8 cellular contexts compared by ENCODE assay signal in the genomic region with DNA sequence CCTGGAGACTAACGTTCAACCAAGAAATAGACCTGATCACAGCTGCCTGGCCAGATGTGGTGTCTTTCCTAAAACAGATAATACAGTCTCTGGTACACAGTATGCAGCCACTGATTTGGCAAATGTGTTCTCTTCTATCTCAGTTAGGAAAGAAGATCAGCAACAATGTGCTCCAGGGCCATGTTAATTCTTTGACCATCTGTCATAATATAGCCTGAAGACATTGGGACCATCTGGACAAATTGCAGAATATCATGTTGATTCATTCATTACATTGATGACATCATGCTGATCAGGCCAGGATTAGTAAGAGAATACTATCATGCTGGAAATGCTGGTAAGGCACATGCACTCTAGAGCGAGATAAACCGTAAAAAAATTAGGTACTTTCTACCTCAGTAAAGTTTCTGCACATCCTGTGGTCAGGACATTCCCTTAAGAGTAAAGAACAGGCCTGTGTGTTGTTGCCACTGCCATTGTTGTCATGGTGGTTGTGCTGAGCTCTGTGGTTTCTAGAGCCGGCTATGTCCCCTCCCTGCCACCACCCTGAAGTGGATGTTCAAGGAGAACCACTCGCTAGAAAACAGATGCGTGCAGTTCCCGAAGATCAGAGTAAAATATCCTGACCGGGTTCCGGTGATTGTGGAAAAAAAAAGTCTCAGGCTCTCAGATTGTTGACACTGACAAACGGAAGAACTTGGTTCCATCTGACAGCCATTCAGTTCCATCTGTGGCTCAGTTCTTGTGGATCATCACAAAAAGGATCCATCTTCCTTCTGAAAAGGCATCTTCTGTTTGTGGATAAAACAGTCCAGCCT. TPM values are rescaled to one million over a fixed set of nuclear protein-coding genes. Genes with fewer than 3 reads are reported as not detected.
DNase-seq lines count a peak whose midpoint lies in the region; ATAC-seq, FAIRE-seq and TF ChIP-seq lines count a peak whose summit lies in the region.

No MANE protein-coding gene starts in this region.

- DNase-seq in GM12891 (ENCODE audit: insufficient read length, low spot score) = no peak
- peak; percentile 61 for DNase-seq in NCI-H146 (lab: John Stamatoyannopoulos, UW)
- DNase-seq in fibroblast of lung (ENCODE audit: low read depth in 2 of 2) = peak; percentile 30
- no peak for DNase-seq in upper lobe of right lung
- no peak for DNase-seq in nucleus accumbens (lab: John Stamatoyannopoulos, UW)
- DNase-seq in left colon = no peak
- DNase-seq in nephron progenitor cell = no peak

- H3K4me1 ChIP-seq in fibroblast of lung (ENCODE audit: control insufficient read depth, extremely low read depth, insufficient read depth, low read length) (peaks cover 4% of the 10 kb centered on the region), upper lobe of right lung (no peaks in the 10 kb centered on the region)

- intact Hi-C loops in upper lobe of right lung (cut with DNase I) = no loop called here
- intact Hi-C loops in left colon (cut with DNase I, micrococcal nuclease) = no loop called here

- no peak overlapping the region for H3K4me2 ChIP-seq in fibroblast of lung (ENCODE audit: extremely low read depth, insufficient read depth, low read length)

- H3K9me3 ChIP-seq in fibroblast of lung (ENCODE audit: control insufficient read depth, insufficient read depth, low read depth, low read length) (no peaks in the 10 kb centered on the region), upper lobe of right lung (no peaks in the 10 kb centered on the region)

- TF ChIP-seq POLR2A in GM12891 (IDR thresholded peaks at IDR 0.05; ENCODE audit: low read depth, low read length) = no peak

- H3K27me3 ChIP-seq in fibroblast of lung (ENCODE audit: control insufficient read depth, insufficient read depth, low read length) (no peaks in the 10 kb centered on the region), upper lobe of right lung (no peaks in the 10 kb centered on the region)

- FAIRE-seq in GM12891 (lab: Jason Lieb, UNC) = peak; percentile 65

- H3K4me3 ChIP-seq in fibroblast of lung (replicated peaks in 1 of 4; ENCODE audit: control extremely low read depth in 1 of 4, insufficient read depth in 1 of 4, low read depth in 3 of 4, low read length in 4 of 4) (no peak overlapping the region), upper lobe of right lung (no peak overlapping the region)

- H4K20me1 ChIP-seq in fibroblast of lung (ENCODE audit: control insufficient read depth, extremely low read depth, insufficient read depth, low read length) = no peaks in the 10 kb centered on the region

- no peaks in the 10 kb centered on the region for H3K9me3 Mint-ChIP-seq in nephron progenitor cell

- no peak for TF ChIP-seq CTCF in fibroblast of lung (conservative IDR thresholded peaks at IDR 0.05 in 1 of 2, IDR thresholded peaks at IDR 0.05 in 1 of 2; ENCODE audit: low read depth in 1 of 2, low read length in 2 of 2)
- no peak for TF ChIP-seq CTCF in upper lobe of right lung (IDR thresholded peaks at IDR 0.05)
- TF ChIP-seq CTCF in nephron progenitor cell (IDR thresholded peaks at IDR 0.05) = no peak

- no peaks in the 10 kb centered on the region for H3K36me3 Mint-ChIP-seq in nephron progenitor cell (ENCODE audit: low read depth)

- ATAC-seq in GM21619 (IDR thresholded peaks at IDR 0.05; ENCODE audit: unreplicated experiment) = peak; percentile 78
- no peak for ATAC-seq in upper lobe of right lung
- no peak for ATAC-seq in left colon

- H3K27ac ChIP-seq in fibroblast of lung (ENCODE audit: insufficient read depth, low read length) = no peak overlapping the region
- H3K27ac ChIP-seq in upper lobe of right lung = no peak overlapping the region

- H2AFZ ChIP-seq in fibroblast of lung (ENCODE audit: low read length) = no peak overlapping the region

- no peak overlapping the region for H3K9ac ChIP-seq in fibroblast of lung (ENCODE audit: insufficient read depth, low read length)

- H3K4me1 Mint-ChIP-seq in nephron progenitor cell = peaks cover 8% of the 10 kb centered on the region

- no peaks in the 10 kb centered on the region for H3K36me3 ChIP-seq in fibroblast of lung (ENCODE audit: control insufficient read depth, insufficient read depth, low read length)
- no peaks in the 10 kb centered on the region for H3K36me3 ChIP-seq in upper lobe of right lung

- H3K4me3 Mint-ChIP-seq in nephron progenitor cell = no peak overlapping the region

- H3K27me3 Mint-ChIP-seq in nephron progenitor cell (ENCODE audit: low read depth, poor library complexity) = peaks cover 17% of the 10 kb centered on the region

- H3K79me2 ChIP-seq in fibroblast of lung (ENCODE audit: control insufficient read depth, insufficient read depth, low read length) = no peaks in the 10 kb centered on the region

- no peak overlapping the region for H3K27ac Mint-ChIP-seq in nephron progenitor cell

TF ChIP-seq in GM12891, 5 proteins besides CTCF, POLR2A, EP300 and RAD21:
- TF ChIP-seq PAX5 (IDR thresholded peaks at IDR 0.05; ENCODE audit: insufficient read depth, low read length, severe bottlenecking) = no peak
- TF ChIP-seq SPI1 (IDR thresholded peaks at IDR 0.05; ENCODE audit: low read depth, low read length) = no peak
TF ChIP-seq in GM12891: peak in this region for 0.

RNA-seq across cellular contexts. Expression of a gene that starts 6.4 kb away (rescaled TPM):
- polyA plus RNA-seq in GM12891 (2012; ENCODE audit: low read depth, missing spikeins) = 1.9 TPM
- 19.3 and 27.2 TPM in 2 replicates for total RNA-seq in fibroblast of lung
- 3.4 and 4.1 TPM in 2 replicates for polyA plus RNA-seq in fibroblast of lung
- polyA plus RNA-seq in fibroblast of lung (2012) = 2.3 and 3.0 TPM in 2 replicates
- 0.67 and 2.2 TPM in 2 replicates for polyA minus RNA-seq in fibroblast of lung (ENCODE audit: low replicate concordance)
- 10.9 TPM for total RNA-seq in upper lobe of right lung
- 1 to 10 TPM; 4.5 to 9.2 TPM for total RNA-seq in left colon

Comparison
In these comparisons a context has a peak if more than half of its experiments do, and no peak if none do; other contexts are left out.
1. DNase-seq: peak in NCI-H146 (single experiment) and fibroblast of lung (2 of 2); none in GM12891 (single experiment), upper lobe of right lung (single experiment), nucleus accumbens (0 of 56), left colon (0 of 2) and nephron progenitor cell (single experiment).